In genomic region chr15:37054336-37054735, GRCh38 we compare ENCODE assay signal across 23 cellular contexts.
"Had no signal": no experiment of that assay in that cellular context is flagged by ENCODE, and none has a peak within 500 bp of the region (broad histone marks: within the 10 kb centered on the region; RNA-seq: fewer than 3 reads in every experiment).

No MANE protein-coding gene starts in this region.

- H2AFZ ChIP-seq: hepatocyte, neural progenitor cell had no signal

- H3K36me3 ChIP-seq: esophagus squamous epithelium, neural progenitor cell, pancreas, spleen, tibial nerve had no signal

- H3K4me1 ChIP-seq: testis had no signal

- H3K9ac ChIP-seq: neural progenitor cell had no signal

- DNase-seq: effector memory CD8-positive, alpha-beta T cell; esophagus squamous epithelium; head of caudate nucleus; left colon; left ventricle myocardium superior; mesenchymal stem cell; natural killer cell; occipital lobe; pancreas; right cardiac atrium; spleen; stimulated activated CD4-positive, alpha-beta T cell treated with anti-CD3 and anti-CD28 coated beads, Interleukin-15, amount 100 ng/mL, for 24 hours; stimulated activated CD4-positive, alpha-beta T cell treated with anti-CD3 and anti-CD28 coated beads, Interleukin-1b, Interleukin-23, amount 100 ng/mL, for 48 hours; stimulated activated CD4-positive, alpha-beta T cell treated with anti-CD3 and anti-CD28 coated beads, Interleukin-4, amount 100 ng/mL, for 24 hours; stimulated activated naive CD8-positive, alpha-beta T cell treated with anti-CD3 and anti-CD28 coated beads, Interleukin-15, amount 100 ng/mL, for 72 hours; testis had no signal

- H3K27ac ChIP-seq: esophagus squamous epithelium, foreskin keratinocyte, hepatocyte, neural progenitor cell, pancreas, spleen, testis, tibial nerve had no signal

- ATAC-seq: effector memory CD8-positive, alpha-beta T cell; foreskin keratinocyte; left colon; left ventricle myocardium superior; natural killer cell; pancreas; right cardiac atrium; stimulated activated memory B cell treated with anti-CD40 and anti-IgM and Interleukin-4, amounts not matched to agents 10 μg/mL and 1 μg/mL and 100 μg/mL, for 72 hours; stimulated activated naive CD8-positive, alpha-beta T cell treated with anti-CD3 and anti-CD28 coated beads, Interleukin-15, amount 100 ng/mL, for 72 hours had no signal

- H3K9me3 ChIP-seq: esophagus squamous epithelium, pancreas, spleen, testis, tibial nerve had no signal

- FAIRE-seq: colon, pancreas had no signal

- H3K4me3 ChIP-seq: esophagus squamous epithelium, hepatocyte, lung, neural progenitor cell, pancreas, spleen, testis, tibial nerve had no signal

- H3K4me2 ChIP-seq: hepatocyte, neural progenitor cell had no signal

- H3K27me3 ChIP-seq: esophagus squamous epithelium, foreskin keratinocyte, hepatocyte, neural progenitor cell, pancreas, spleen, testis had no signal
